Comparison of ENCODE assay signal across 6 cellular contexts in the genomic region with DNA sequence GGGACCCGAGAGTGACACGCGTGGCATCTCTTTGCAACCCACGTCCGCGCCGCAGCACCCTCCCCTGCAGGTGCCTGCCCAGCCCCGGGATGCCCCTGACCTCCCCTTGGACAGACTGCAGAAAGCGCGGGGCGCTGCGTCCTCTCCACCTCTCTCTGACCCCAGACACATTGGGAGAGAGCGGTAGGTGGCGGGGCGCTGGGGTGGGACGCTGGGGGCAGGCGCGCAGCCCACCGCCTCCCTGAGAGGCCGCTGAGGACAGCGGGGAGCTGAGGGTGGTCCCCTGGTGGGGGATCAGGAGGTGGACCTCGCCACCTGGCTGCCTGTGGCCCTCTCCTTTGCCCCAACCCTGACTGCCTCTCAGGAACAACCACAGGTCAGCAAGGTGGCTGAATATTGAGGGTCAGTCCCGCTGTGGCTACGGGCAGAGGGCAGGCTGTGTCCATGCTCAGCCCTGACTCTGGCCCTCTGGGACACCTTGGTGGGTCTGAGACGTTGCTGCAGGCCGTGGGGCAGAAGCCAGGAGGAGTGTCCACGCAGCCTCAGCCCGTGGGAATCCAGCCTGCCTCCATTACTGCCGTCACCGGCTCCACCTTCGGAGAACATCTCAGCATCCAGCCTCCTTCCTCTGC. TPM values are rescaled to one million over a fixed set of nuclear protein-coding genes. Genes with fewer than 3 reads are reported as not detected.
DNase-seq lines count a peak whose midpoint lies in the region; ATAC-seq lines count a peak whose summit lies in the region.

No MANE protein-coding gene starts in this region.

- peak overlapping the region; percentile 60 for H3K4me3 Mint-ChIP-seq in activated naive CD4-positive, alpha-beta T cell treated with anti-CD3 and anti-CD28 coated beads for 36 hours

- H3K36me3 Mint-ChIP-seq in activated naive CD4-positive, alpha-beta T cell treated with anti-CD3 and anti-CD28 coated beads for 36 hours (ENCODE audit: low read depth) = peaks cover 15% of the 10 kb centered on the region
- H3K36me3 Mint-ChIP-seq in activated naive CD4-positive, alpha-beta T cell treated with anti-CD3 and anti-CD28 coated beads, Interleukin-2, amount 50 U/mL, for 72 hours = peaks cover 13 to 14% of the 10 kb centered on the region in 2 donors

- peaks cover 4% of the 10 kb centered on the region for H3K36me3 ChIP-seq in thymus (ENCODE audit: control insufficient read depth, insufficient read depth)

- H3K27ac Mint-ChIP-seq in activated naive CD4-positive, alpha-beta T cell treated with anti-CD3 and anti-CD28 coated beads for 36 hours = no peak overlapping the region
- peak overlapping the region in 1 of 2 donors; percentile 68 for H3K27ac Mint-ChIP-seq in activated naive CD4-positive, alpha-beta T cell treated with anti-CD3 and anti-CD28 coated beads, Interleukin-2, amount 50 U/mL, for 72 hours

- peaks cover 36% of the 10 kb centered on the region for H3K4me1 Mint-ChIP-seq in activated naive CD4-positive, alpha-beta T cell treated with anti-CD3 and anti-CD28 coated beads for 36 hours (ENCODE audit: low read depth)

- H3K4me3 ChIP-seq in thymus (ENCODE audit: low read length) = peak overlapping the region; percentile 95

- CTCF ChIA-PET in activated naive CD4-positive, alpha-beta T cell treated with anti-CD3 and anti-CD28 coated beads for 36 hours (lab: Charles Lee) = no interaction called here

- no peaks in the 10 kb centered on the region for H3K9me3 Mint-ChIP-seq in activated naive CD4-positive, alpha-beta T cell treated with anti-CD3 and anti-CD28 coated beads for 36 hours
- no peaks in the 10 kb centered on the region for H3K9me3 Mint-ChIP-seq in activated naive CD4-positive, alpha-beta T cell treated with anti-CD3 and anti-CD28 coated beads, Interleukin-2, amount 50 U/mL, for 72 hours

- no peaks in the 10 kb centered on the region for H3K27me3 ChIP-seq in thymus (ENCODE audit: control insufficient read depth, insufficient read depth)

- no peaks in the 10 kb centered on the region for H3K9me3 ChIP-seq in thymus (ENCODE audit: control insufficient read depth)

- H3K27me3 Mint-ChIP-seq in activated naive CD4-positive, alpha-beta T cell treated with anti-CD3 and anti-CD28 coated beads for 36 hours (ENCODE audit: low read depth) = no peaks in the 10 kb centered on the region

- H3K4me1 ChIP-seq in thymus (ENCODE audit: control insufficient read depth, insufficient read depth, low read length) = peaks cover 23% of the 10 kb centered on the region

- 40% methylated on average over 31 of the region's 31 CpGs for WGBS in thymus

- ATAC-seq in activated naive CD4-positive, alpha-beta T cell treated with anti-CD3 and anti-CD28 coated beads, Interleukin-2, amount 50 U/mL, for 72 hours = no peak
- ATAC-seq in Right ventricle myocardium inferior = peak; percentile 51

- H3K27ac ChIP-seq in thymus (ENCODE audit: low read depth) = peak overlapping the region; percentile 76

- no peak for DNase-seq in activated naive CD4-positive, alpha-beta T cell treated with anti-CD3 and anti-CD28 coated beads for 36 hours
- DNase-seq in activated naive CD4-positive, alpha-beta T cell treated with anti-CD3 and anti-CD28 coated beads, Interleukin-2, amount 50 U/mL, for 72 hours (ENCODE audit: low spot score in 2 of 2) = no peak
- DNase-seq in Right ventricle myocardium inferior (ENCODE audit: missing footprints) (no peak), SIG-M5 (lab: John Stamatoyannopoulos, UW) (no peak), NAMALWA (ENCODE audit: low spot score) (no peak)

- intact Hi-C loops in activated naive CD4-positive, alpha-beta T cell treated with anti-CD3 and anti-CD28 coated beads for 36 hours (cut with micrococcal nuclease) = no loop called here
- intact Hi-C loops in Right ventricle myocardium inferior (cut with DNase I) = no loop called here

RNA-seq across cellular contexts. Expression of gene UBE2J2, which starts 0.8 kb away (rescaled TPM):
- 10 to 100 TPM; 48.5 to 49.7 TPM for total RNA-seq in activated naive CD4-positive, alpha-beta T cell treated with anti-CD3 and anti-CD28 coated beads for 36 hours
- total RNA-seq in activated naive CD4-positive, alpha-beta T cell treated with anti-CD3 and anti-CD28 coated beads, Interleukin-2, amount 50 U/mL, for 72 hours = 10 to 100 TPM; 59.4 to 80.5 TPM
- total RNA-seq in Right ventricle myocardium inferior = 40.0 TPM
- 67.1 TPM for polyA plus RNA-seq in thymus

RNA-seq across cellular contexts. Expression of gene SCNN1D, which starts 5.8 kb away (rescaled TPM):
- total RNA-seq in activated naive CD4-positive, alpha-beta T cell treated with anti-CD3 and anti-CD28 coated beads for 36 hours = 1 to 10 TPM; 5.6 to 7.6 TPM
- 10 to 100 TPM in 1 of 2 donors, 1 to 10 TPM in 1; 3.2 to 11.7 TPM for total RNA-seq in activated naive CD4-positive, alpha-beta T cell treated with anti-CD3 and anti-CD28 coated beads, Interleukin-2, amount 50 U/mL, for 72 hours
- total RNA-seq in Right ventricle myocardium inferior = 3.0 TPM
- polyA plus RNA-seq in thymus = 12.5 TPM

RNA-seq across cellular contexts. Expression of gene C1QTNF12, which starts 27.9 kb away (rescaled TPM):
- 1 to 10 TPM; 6.0 to 7.8 TPM for total RNA-seq in activated naive CD4-positive, alpha-beta T cell treated with anti-CD3 and anti-CD28 coated beads for 36 hours
- 10 to 100 TPM in 1 of 2 donors, 1 to 10 TPM in 1; 4.0 to 17.7 TPM for total RNA-seq in activated naive CD4-positive, alpha-beta T cell treated with anti-CD3 and anti-CD28 coated beads, Interleukin-2, amount 50 U/mL, for 72 hours
- 0.57 TPM for total RNA-seq in Right ventricle myocardium inferior
- 3.4 TPM for polyA plus RNA-seq in thymus

RNA-seq across cellular contexts. Expression of gene ACAP3, which starts 33.3 kb away (rescaled TPM):
- 10 to 100 TPM; 24.1 to 25.3 TPM for total RNA-seq in activated naive CD4-positive, alpha-beta T cell treated with anti-CD3 and anti-CD28 coated beads for 36 hours
- 10 to 100 TPM; 38.3 to 52.4 TPM for total RNA-seq in activated naive CD4-positive, alpha-beta T cell treated with anti-CD3 and anti-CD28 coated beads, Interleukin-2, amount 50 U/mL, for 72 hours
- total RNA-seq in Right ventricle myocardium inferior = 57.3 TPM
- polyA plus RNA-seq in thymus = 58.8 TPM

RNA-seq across cellular contexts. Expression of gene PUSL1, which starts 34.0 kb away (rescaled TPM):
- 10 to 100 TPM; 17.0 to 17.6 TPM for total RNA-seq in activated naive CD4-positive, alpha-beta T cell treated with anti-CD3 and anti-CD28 coated beads for 36 hours
- total RNA-seq in activated naive CD4-positive, alpha-beta T cell treated with anti-CD3 and anti-CD28 coated beads, Interleukin-2, amount 50 U/mL, for 72 hours = 10 to 100 TPM; 15.1 to 39.5 TPM
- total RNA-seq in Right ventricle myocardium inferior = 10.3 TPM
- polyA plus RNA-seq in thymus = 10.0 TPM
